ENCODE assay signal across 21 cellular contexts in genomic region chr3:24177201-24177600, GRCh38.
A peak's percentile ranks its signal among the peaks of the same experiment; 100 is the strongest.
DNase-seq lines count a peak whose midpoint lies in the region; ATAC-seq, FAIRE-seq and TF ChIP-seq lines count a peak whose summit lies in the region.
"Had no signal": no experiment of that assay in that cellular context is flagged by ENCODE, and none has a peak within 500 bp of the region (broad histone marks: within the 10 kb centered on the region; RNA-seq: fewer than 3 reads in every experiment).

No MANE protein-coding gene starts in this region.

- DNase-seq in H54 (ENCODE audit: insufficient read length, low spot score), result no peak
- no peak for DNase-seq in coronary artery (ENCODE audit: low spot score)
- peak; percentile 73 for DNase-seq in fibroblast of peridontal ligament (ENCODE audit: extremely low read depth)
- DNase-seq in thoracic aorta (ENCODE audit: low spot score), result no peak
- no peak for DNase-seq in endothelial cell (ENCODE audit: low spot score)
- DNase-seq in activated naive CD4-positive, alpha-beta T cell (lab: John Stamatoyannopoulos, UW), result no peak
- DNase-seq in substantia nigra (lab: John Stamatoyannopoulos, UW), result no peak
- DNase-seq: ACHN; BE2C; CD8-positive, alpha-beta T cell; COR-L47; DMS153; DMS79 treated with DMSO at 0.1 percent for 48 hours; EL; H7 had no signal

- no peaks in the 10 kb centered on the region for H3K36me3 ChIP-seq in thoracic aorta
- H3K36me3 ChIP-seq: BE2C had no signal

- H3K27ac Mint-ChIP-seq in endothelial cell (ENCODE audit: unreplicated experiment), result no peak overlapping the region
- H3K27ac Mint-ChIP-seq: CD14-positive monocyte; CD8-positive, alpha-beta T cell had no signal

- no peak overlapping the region for H3K4me3 Mint-ChIP-seq in endothelial cell (ENCODE audit: unreplicated experiment)
- H3K4me3 Mint-ChIP-seq: CD14-positive monocyte; CD8-positive, alpha-beta T cell had no signal

- peak overlapping the region; percentile 16 to 47 for H3K27ac ChIP-seq in coronary artery
- H3K27ac ChIP-seq in thoracic aorta, result peak overlapping the region; percentile 41 to 71
- H3K27ac ChIP-seq in substantia nigra (ENCODE audit: low read depth, low read length, poor library complexity, severe bottlenecking), result no peak overlapping the region

- peak; percentile 52 for FAIRE-seq in H54 (lab: Jason Lieb, UNC)
- FAIRE-seq: D721Med, G401.6, GM12891, GM19239 had no signal

- no peaks in the 10 kb centered on the region for H3K4me1 Mint-ChIP-seq in endothelial cell (ENCODE audit: unreplicated experiment)
- H3K4me1 Mint-ChIP-seq: CD14-positive monocyte had no signal

- H3K9me3 Mint-ChIP-seq in endothelial cell (ENCODE audit: unreplicated experiment), result no peaks in the 10 kb centered on the region
- H3K9me3 Mint-ChIP-seq: CD14-positive monocyte; CD8-positive, alpha-beta T cell had no signal

- no peak for TF ChIP-seq CTCF in coronary artery (IDR thresholded peaks at IDR 0.05)
- no peak for TF ChIP-seq CTCF in thoracic aorta (IDR thresholded peaks at IDR 0.05)
- no peak for TF ChIP-seq CTCF in endothelial cell (IDR thresholded peaks at IDR 0.05; ENCODE audit: unreplicated experiment)

- H3K9me3 ChIP-seq in thoracic aorta, result no peaks in the 10 kb centered on the region
- H3K9me3 ChIP-seq: BE2C had no signal

- no peaks in the 10 kb centered on the region for H3K27me3 ChIP-seq in thoracic aorta (replicated peaks; ENCODE audit: insufficient read depth)
- H3K27me3 ChIP-seq: BE2C had no signal

- ATAC-seq in thoracic aorta (ENCODE audit: insufficient number of reproducible peaks, low FRiP score, low read depth), result no peak
- no peak for ATAC-seq in HG02588 (IDR thresholded peaks at IDR 0.05; ENCODE audit: unreplicated experiment)
- ATAC-seq: CD8-positive, alpha-beta T cell had no signal

- H3K27me3 Mint-ChIP-seq in endothelial cell (ENCODE audit: unreplicated experiment), result no peaks in the 10 kb centered on the region

- no peak overlapping the region for H3K4me3 ChIP-seq in coronary artery
- no peak overlapping the region for H3K4me3 ChIP-seq in thoracic aorta

- H3K36me3 Mint-ChIP-seq in endothelial cell (ENCODE audit: low read depth, unreplicated experiment), result no peaks in the 10 kb centered on the region
- H3K36me3 Mint-ChIP-seq: CD14-positive monocyte; CD8-positive, alpha-beta T cell had no signal

- TF ChIP-seq POLR2A in H54 (IDR thresholded peaks at IDR 0.05; ENCODE audit: low read depth, low read length), result no peak

- H3K4me1 ChIP-seq in thoracic aorta (ENCODE audit: control insufficient read depth in 1 of 2, low read depth in 2 of 2), result peaks cover 16 to 73% of the 10 kb centered on the region in 2 donors
- H3K4me1 ChIP-seq: BE2C had no signal
